In the genomic region with DNA sequence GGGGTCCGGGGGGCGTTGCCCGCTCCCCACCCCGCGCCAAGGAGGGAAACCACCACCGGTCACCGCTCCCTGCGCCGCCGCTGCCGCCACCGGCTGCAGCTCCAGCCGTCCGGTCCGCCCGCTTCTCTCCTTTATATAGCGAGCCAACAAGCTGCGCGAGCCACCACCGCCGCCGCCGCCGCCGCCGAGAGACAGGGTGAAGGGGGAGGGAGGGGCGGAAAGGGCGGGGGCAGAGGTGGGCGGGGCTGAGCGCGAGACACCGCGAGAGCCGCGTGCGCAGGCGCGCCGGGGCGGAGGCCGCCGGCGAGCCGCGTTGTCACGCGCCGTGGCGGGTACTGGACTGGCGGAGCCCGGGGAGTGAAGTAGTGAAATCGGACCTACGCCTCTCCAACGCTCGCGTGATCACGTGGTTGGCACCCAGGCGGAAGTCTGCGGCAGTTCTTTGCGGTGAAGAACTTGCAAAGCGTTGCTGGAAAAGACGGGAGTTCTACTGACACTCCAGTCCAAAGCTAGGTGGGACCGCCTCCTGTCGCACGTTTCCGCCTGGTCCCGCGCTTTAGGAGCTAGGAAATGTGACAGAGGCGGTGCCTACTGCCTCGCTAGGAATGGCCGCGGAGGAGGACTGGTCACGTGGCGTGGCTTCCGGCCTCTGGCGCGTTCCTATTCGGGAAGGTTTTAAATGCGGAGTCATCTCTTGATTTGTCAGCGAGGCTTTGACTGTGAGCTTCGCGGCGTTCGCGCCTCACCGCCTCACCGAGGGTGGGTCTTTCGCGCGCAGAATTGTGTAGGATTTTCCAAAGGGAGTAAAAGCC, we compare ENCODE assay signal across 8 cellular contexts. TPM values are rescaled to one million over a fixed set of nuclear protein-coding genes. Genes with fewer than 3 reads are reported as not detected.
DNase-seq lines count a peak whose midpoint lies in the region; ATAC-seq and TF ChIP-seq lines count a peak whose summit lies in the region.

A gene (minus strand): TSS at position 193 of the 812 bp plus-strand sequence. CDS start 441 bp downstream, outside the sequence.

- H3K27ac Mint-ChIP-seq in T-helper 17 cell, result peak within 1 kb of the TSS; percentile 100
- peak within 1 kb of the TSS; percentile 99 for H3K27ac Mint-ChIP-seq in progenitor cell of endocrine pancreas

- H3K36me3 ChIP-seq in left ventricle myocardium inferior, result peaks cover 4% of the 10 kb centered on the region

- TF ChIP-seq CTCF in left ventricle myocardium inferior (IDR thresholded peaks at IDR 0.05; ENCODE audit: borderline replicate concordance) (no peak), progenitor cell of endocrine pancreas (IDR thresholded peaks at IDR 0.05; ENCODE audit: unreplicated experiment) (no peak)

- H3K4me3 Mint-ChIP-seq in T-helper 17 cell, result peak within 1 kb of the TSS; percentile 97
- H3K4me3 Mint-ChIP-seq in progenitor cell of endocrine pancreas (ENCODE audit: low read depth), result peak within 1 kb of the TSS; percentile 97

- H3K27me3 Mint-ChIP-seq in T-helper 17 cell (peaks cover 6% of the 10 kb centered on the region), progenitor cell of endocrine pancreas (no peaks in the 10 kb centered on the region)

- H3K27me3 ChIP-seq in left ventricle myocardium inferior (ENCODE audit: low read depth), result no peaks in the 10 kb centered on the region

- H3K9me3 ChIP-seq in T-helper 17 cell (ENCODE audit: control insufficient read depth, low read length, poor library complexity, severe bottlenecking), result no peaks in the 10 kb centered on the region
- H3K9me3 ChIP-seq in left ventricle myocardium inferior (replicated peaks), result no peaks in the 10 kb centered on the region

- H3K4me1 ChIP-seq in left ventricle myocardium inferior, result peaks cover 36% of the 10 kb centered on the region

- DNase-seq in NCI-H1694 treated with DMSO at 0.1 percent for 48 hours (lab: John Stamatoyannopoulos, UW), result peak; percentile 100
- DNase-seq in T-helper 17 cell, result peak; percentile 90 to 96 (median 96)
- peak; percentile 79 to 100 (median 98) for DNase-seq in amygdala (lab: John Stamatoyannopoulos, UW)
- DNase-seq in left ventricle myocardium inferior, result peak; percentile 95
- DNase-seq in progenitor cell of endocrine pancreas (ENCODE audit: low spot score, unreplicated experiment), result peak; percentile 92
- peak; percentile 97 for DNase-seq in ureter (ENCODE audit: low spot score)

- ATAC-seq in HG02885 (IDR thresholded peaks at IDR 0.05; ENCODE audit: poor library complexity, unreplicated experiment) (peak; percentile 74), T-helper 17 cell (peak; percentile 77)

- intact Hi-C loops in left ventricle myocardium inferior (cut with micrococcal nuclease), result no loop called here

- peak within 1 kb of the TSS; percentile 96 for H3K27ac ChIP-seq in left ventricle myocardium inferior (replicated peaks)

- peaks cover 22% of the 10 kb centered on the region for H3K4me1 Mint-ChIP-seq in T-helper 17 cell
- H3K4me1 Mint-ChIP-seq in progenitor cell of endocrine pancreas (ENCODE audit: low read depth), result peaks cover 27% of the 10 kb centered on the region

- TF ChIP-seq POLR2A in GM15510 (IDR thresholded peaks at IDR 0.05; ENCODE audit: borderline replicate concordance, extremely low read depth, insufficient read length), result peak; percentile 99

- H3K36me3 Mint-ChIP-seq in T-helper 17 cell (ENCODE audit: low read depth), result peaks cover 5% of the 10 kb centered on the region
- H3K36me3 Mint-ChIP-seq in progenitor cell of endocrine pancreas (ENCODE audit: insufficient read depth), result peaks cover 7% of the 10 kb centered on the region

- peak within 1 kb of the TSS; percentile 80 for H3K4me3 ChIP-seq in left ventricle myocardium inferior

- H3K9me3 Mint-ChIP-seq in progenitor cell of endocrine pancreas (ENCODE audit: low read depth), result no peaks in the 10 kb centered on the region

RNA-seq across cellular contexts. Expression of the gene that starts here (rescaled TPM):
- total RNA-seq in T-helper 17 cell (10 to 100 TPM; 21.4 to 22.4 TPM), left ventricle myocardium inferior (20.8 TPM), progenitor cell of endocrine pancreas (29.7 and 33.4 TPM in 2 replicates), ureter (33.9 TPM)

Comparison
In these comparisons a context has a peak if more than half of its experiments do, and no peak if none do; other contexts are left out.
1. Peak in every context shown above with its lines: DNase-seq, ATAC-seq, H3K4me3 ChIP-seq and H3K27ac ChIP-seq.